In genomic region chr11:123580557-123581275, GRCh38 we compare ENCODE assay signal across 8 cellular contexts.
A peak's percentile ranks its signal among the peaks of the same experiment; 100 is the strongest.
DNase-seq lines count a peak whose midpoint lies in the region; ATAC-seq and TF ChIP-seq lines count a peak whose summit lies in the region.

No MANE protein-coding gene starts in this region.

- intact Hi-C loops in naive thymus-derived CD4-positive, alpha-beta T cell (cut with micrococcal nuclease): loop anchor here (1.0 to 2.0 kb wide), 2 partner anchors 126 to 131 kb away; no protein-coding TSS in a partner anchor

- no peaks in the 10 kb centered on the region for H3K36me3 ChIP-seq in naive thymus-derived CD4-positive, alpha-beta T cell (ENCODE audit: control insufficient read depth in 2 of 3, insufficient read depth in 3 of 3, low read length in 3 of 3)

- H3K4me1 ChIP-seq in naive thymus-derived CD4-positive, alpha-beta T cell (ENCODE audit: control insufficient read depth in 2 of 2, insufficient read depth in 2 of 2, low read length in 2 of 2): peaks cover 0 to 4% of the 10 kb centered on the region in 2 donors

- ATAC-seq in GM18868 (IDR thresholded peaks at IDR 0.05; ENCODE audit: unreplicated experiment): peak; percentile 76
- peak; percentile 81 for ATAC-seq in HG03064 (IDR thresholded peaks at IDR 0.05; ENCODE audit: low read depth, unreplicated experiment)
- ATAC-seq in naive thymus-derived CD4-positive, alpha-beta T cell: peak; percentile 91

- peaks cover 18% of the 10 kb centered on the region for H3K36me3 Mint-ChIP-seq in endothelial cell (ENCODE audit: low read depth, unreplicated experiment)
- H3K36me3 Mint-ChIP-seq in naive thymus-derived CD4-positive, alpha-beta T cell: peaks cover 0 to 6% (median 0%) of the 10 kb centered on the region in 5 donors

- DNase-seq in AG08395 (ENCODE audit: low spot score) (peak; percentile 67), NCI-H345 (lab: John Stamatoyannopoulos, UW) (peak; percentile 84), endothelial cell (ENCODE audit: low spot score) (peak; percentile 76)
- DNase-seq in activated CD8-positive, alpha-beta memory T cell treated with anti-CD3 and anti-CD28 coated beads for 1 hour (ENCODE audit: extremely low read depth in 1 of 2, low read depth in 1 of 2): peak; percentile 19 to 35
- DNase-seq in naive thymus-derived CD4-positive, alpha-beta T cell: peak; percentile 43 to 71 (median 56)
- peak; percentile 25 to 70 (median 46) for DNase-seq in stimulated activated naive CD4-positive, alpha-beta T cell (lab: John Stamatoyannopoulos, UW)

- TF ChIP-seq CTCF in endothelial cell (IDR thresholded peaks at IDR 0.05; ENCODE audit: unreplicated experiment): peak; percentile 92

- no peak overlapping the region for H3K4me3 ChIP-seq in naive thymus-derived CD4-positive, alpha-beta T cell (ENCODE audit: low read length)

- peaks cover 45% of the 10 kb centered on the region for H3K4me1 Mint-ChIP-seq in endothelial cell (ENCODE audit: unreplicated experiment)
- H3K4me1 Mint-ChIP-seq in naive thymus-derived CD4-positive, alpha-beta T cell: peaks cover 7 to 30% (median 18%) of the 10 kb centered on the region in 7 donors

- no peak overlapping the region for H3K27ac ChIP-seq in naive thymus-derived CD4-positive, alpha-beta T cell (ENCODE audit: low read depth, low read length)

- no peaks in the 10 kb centered on the region for H3K27me3 ChIP-seq in naive thymus-derived CD4-positive, alpha-beta T cell (ENCODE audit: control insufficient read depth in 2 of 2, insufficient read depth in 2 of 2, low read length in 2 of 2)

- CTCF ChIA-PET in naive thymus-derived CD4-positive, alpha-beta T cell (lab: Charles Lee): interaction anchor here (0.6 to 3.2 kb wide), 5 partner anchors 9 to 1002 kb away, joined by 3 to 26 read pairs (median 3); no protein-coding TSS in a partner anchor

- no peaks in the 10 kb centered on the region for H3K9me3 Mint-ChIP-seq in endothelial cell (ENCODE audit: unreplicated experiment)
- peaks cover 0 to 1% (median 0%) of the 10 kb centered on the region in 11 donors for H3K9me3 Mint-ChIP-seq in naive thymus-derived CD4-positive, alpha-beta T cell

- H3K27me3 Mint-ChIP-seq in endothelial cell (ENCODE audit: unreplicated experiment): peaks cover 17% of the 10 kb centered on the region
- H3K27me3 Mint-ChIP-seq in naive thymus-derived CD4-positive, alpha-beta T cell: peaks cover 0 to 4% (median 0%) of the 10 kb centered on the region in 5 donors

- no peak overlapping the region for H3K4me3 Mint-ChIP-seq in endothelial cell (ENCODE audit: unreplicated experiment)
- peak overlapping the region in 5 of 10 donors; percentile 9 to 62 (median 25) for H3K4me3 Mint-ChIP-seq in naive thymus-derived CD4-positive, alpha-beta T cell

- POLR2A ChIA-PET in naive thymus-derived CD4-positive, alpha-beta T cell (lab: Charles Lee): interaction anchor here (0.6 kb wide), 1 partner anchor 128 kb away, joined by 3 read pairs; no protein-coding TSS in a partner anchor

- no peak overlapping the region for H3K27ac Mint-ChIP-seq in endothelial cell (ENCODE audit: unreplicated experiment)
- peak overlapping the region in 2 of 9 donors; percentile 4 to 36 for H3K27ac Mint-ChIP-seq in naive thymus-derived CD4-positive, alpha-beta T cell

- H3K9me3 ChIP-seq in naive thymus-derived CD4-positive, alpha-beta T cell (ENCODE audit: control insufficient read depth in 2 of 3, low read length in 3 of 3): no peaks in the 10 kb centered on the region

Comparison
In these comparisons a context has a peak if more than half of its experiments do, and no peak if none do; other contexts are left out.
1. DNase-seq: peak in every context shown above with its lines; median percentile 84 in NCI-H345; 76 in endothelial cell; 67 in AG08395; 56 in naive thymus-derived CD4-positive, alpha-beta T cell; 46 in stimulated activated naive CD4-positive, alpha-beta T cell; 27 in activated CD8-positive, alpha-beta memory T cell treated with anti-CD3 and anti-CD28 coated beads for 1 hour.